Comparison of ENCODE assay signal across 1 cellular context in genomic region chr5:82164109-82164956, GRCh38.
TF ChIP-seq lines count a peak whose summit lies in the region.

No MANE protein-coding gene starts in this region.

TF ChIP-seq in GM23338, 12 proteins besides CTCF, POLR2A, EP300 and RAD21 (continued from another document):
- no peak for TF ChIP-seq ZNF462 (CRISPR knock-in tag; IDR thresholded peaks at IDR 0.05)
- no peak for TF ChIP-seq POLR2AphosphoS5 (IDR thresholded peaks at IDR 0.05; ENCODE audit: low read depth)
- TF ChIP-seq STAT1 (IDR thresholded peaks at IDR 0.05; ENCODE audit: unreplicated experiment), result no peak
- TF ChIP-seq CREB1 (CRISPR knock-in tag; IDR thresholded peaks at IDR 0.05; ENCODE audit: low read depth), result no peak
- TF ChIP-seq ZNF114 (CRISPR knock-in tag; IDR thresholded peaks at IDR 0.05), result no peak
- TF ChIP-seq, protein P1, sequence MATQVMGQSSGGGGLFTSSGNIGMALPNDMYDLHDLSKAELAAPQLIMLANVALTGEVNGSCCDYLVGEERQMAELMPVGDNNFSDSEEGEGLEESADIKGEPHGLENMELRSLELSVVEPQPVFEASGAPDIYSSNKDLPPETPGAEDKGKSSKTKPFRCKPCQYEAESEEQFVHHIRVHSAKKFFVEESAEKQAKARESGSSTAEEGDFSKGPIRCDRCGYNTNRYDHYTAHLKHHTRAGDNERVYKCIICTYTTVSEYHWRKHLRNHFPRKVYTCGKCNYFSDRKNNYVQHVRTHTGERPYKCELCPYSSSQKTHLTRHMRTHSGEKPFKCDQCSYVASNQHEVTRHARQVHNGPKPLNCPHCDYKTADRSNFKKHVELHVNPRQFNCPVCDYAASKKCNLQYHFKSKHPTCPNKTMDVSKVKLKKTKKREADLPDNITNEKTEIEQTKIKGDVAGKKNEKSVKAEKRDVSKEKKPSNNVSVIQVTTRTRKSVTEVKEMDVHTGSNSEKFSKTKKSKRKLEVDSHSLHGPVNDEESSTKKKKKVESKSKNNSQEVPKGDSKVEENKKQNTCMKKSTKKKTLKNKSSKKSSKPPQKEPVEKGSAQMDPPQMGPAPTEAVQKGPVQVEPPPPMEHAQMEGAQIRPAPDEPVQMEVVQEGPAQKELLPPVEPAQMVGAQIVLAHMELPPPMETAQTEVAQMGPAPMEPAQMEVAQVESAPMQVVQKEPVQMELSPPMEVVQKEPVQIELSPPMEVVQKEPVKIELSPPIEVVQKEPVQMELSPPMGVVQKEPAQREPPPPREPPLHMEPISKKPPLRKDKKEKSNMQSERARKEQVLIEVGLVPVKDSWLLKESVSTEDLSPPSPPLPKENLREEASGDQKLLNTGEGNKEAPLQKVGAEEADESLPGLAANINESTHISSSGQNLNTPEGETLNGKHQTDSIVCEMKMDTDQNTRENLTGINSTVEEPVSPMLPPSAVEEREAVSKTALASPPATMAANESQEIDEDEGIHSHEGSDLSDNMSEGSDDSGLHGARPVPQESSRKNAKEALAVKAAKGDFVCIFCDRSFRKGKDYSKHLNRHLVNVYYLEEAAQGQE (IDR thresholded peaks at IDR 0.05; ENCODE audit: unreplicated experiment), result no peak
- no peak for TF ChIP-seq JUNB (IDR thresholded peaks at IDR 0.05; ENCODE audit: unreplicated experiment)
- no peak for TF ChIP-seq EZH2phosphoT487 (IDR thresholded peaks at IDR 0.05; ENCODE audit: unreplicated experiment)
- no peak for TF ChIP-seq ZNF331 (CRISPR knock-in tag; IDR thresholded peaks at IDR 0.05; ENCODE audit: low read depth)
- TF ChIP-seq ETS1 (IDR thresholded peaks at IDR 0.05), result no peak
TF ChIP-seq in GM23338: peak in this region for 0.
